ENCODE assay signal across 21 cellular contexts in the genomic region with DNA sequence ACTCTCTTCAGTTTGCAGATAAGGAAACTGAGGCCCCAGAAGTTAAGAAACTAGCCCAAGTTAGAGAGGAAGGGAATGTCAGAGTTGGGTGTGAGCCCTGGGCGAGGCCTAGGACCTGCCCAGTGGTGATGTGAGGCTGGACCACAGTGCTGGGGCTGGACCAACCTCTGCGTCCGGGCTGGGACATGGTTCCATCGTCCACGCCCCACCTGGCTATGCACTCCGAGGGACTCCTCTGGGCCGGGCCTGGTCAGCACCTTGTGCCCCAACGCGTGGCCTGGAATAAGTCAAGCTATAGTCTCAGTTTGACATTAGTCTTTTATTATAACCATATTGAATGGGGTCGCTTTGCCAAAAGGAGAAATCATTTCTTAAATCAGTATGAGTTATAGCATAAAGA.
"Had no signal": no experiment of that assay in that cellular context is flagged by ENCODE, and none has a peak within 500 bp of the region (broad histone marks: within the 10 kb centered on the region; RNA-seq: fewer than 3 reads in every experiment).

No MANE protein-coding gene starts in this region.

- H3K27me3 Mint-ChIP-seq: dendritic cell treated with granulocyte-macrophage colony-stimulating factor and Interleukin-4, amounts not matched to agents 40 ng/mL and 50 ng/mL, for 4 days; effector memory CD8-positive, alpha-beta T cell; naive B cell had no signal

- H3K4me3 ChIP-seq: esophagus muscularis mucosa, gastrocnemius medialis, prostate gland, smooth muscle cell, suprapubic skin, tibial artery, upper lobe of left lung, vagina had no signal

- ATAC-seq: effector memory CD8-positive, alpha-beta T cell; left colon; stimulated activated naive CD8-positive, alpha-beta T cell treated with anti-CD3 and anti-CD28 coated beads, Interleukin-15, Interleukin-2, amounts not matched to agents 100 U/mL and 50 U/mL, for 24 hours had no signal

- H3K27me3 ChIP-seq: esophagus muscularis mucosa, gastrocnemius medialis, suprapubic skin, tibial artery, upper lobe of left lung, vagina had no signal

- H3K9ac ChIP-seq: parathyroid adenoma had no signal

- H3K9me3 Mint-ChIP-seq: effector memory CD8-positive, alpha-beta T cell; nephron had no signal

- H3K4me3 Mint-ChIP-seq: dendritic cell treated with granulocyte-macrophage colony-stimulating factor and Interleukin-4, amounts not matched to agents 40 ng/mL and 50 ng/mL, for 4 days; effector memory CD8-positive, alpha-beta T cell; naive B cell; nephron had no signal

- DNase-seq: effector memory CD8-positive, alpha-beta T cell; gastrocnemius medialis; kidney; left colon; mesendoderm; naive B cell; occipital lobe; retina; stimulated activated CD4-positive, alpha-beta T cell treated with anti-CD3 and anti-CD28 coated beads, Interleukin-2, amount 100 ng/mL, for 48 hours; stimulated activated naive CD8-positive, alpha-beta T cell treated with anti-CD3 and anti-CD28 coated beads, Interleukin-15, Interleukin-2, amounts not matched to agents 100 U/mL and 50 U/mL, for 24 hours; tibial artery; upper lobe of left lung had no signal

- H3K27ac Mint-ChIP-seq: dendritic cell treated with granulocyte-macrophage colony-stimulating factor and Interleukin-4, amounts not matched to agents 40 ng/mL and 50 ng/mL, for 4 days; naive B cell; nephron had no signal

- H3K36me3 ChIP-seq: prostate gland had no signal

- H3K9me3 ChIP-seq: gastrocnemius medialis, prostate gland, vagina had no signal

- H3K4me1 ChIP-seq: parathyroid adenoma, prostate gland, suprapubic skin, upper lobe of left lung, vagina had no signal

- H3K27ac ChIP-seq: epithelial cell of prostate, esophagus muscularis mucosa, parathyroid adenoma, prostate gland, suprapubic skin, upper lobe of left lung, vagina had no signal
